Comparison of ENCODE assay signal across 2 cellular contexts in genomic region chr13:113452942-113453901, GRCh38.
TF ChIP-seq lines count a peak whose summit lies in the region.

TSS of gene ADPRHL1 (minus strand) at chr13:113453488. CDS start at chr13:113453437, 51 bp downstream.

TF ChIP-seq in K562, 482 proteins besides CTCF, POLR2A, EP300 and RAD21:
- no peak for TF ChIP-seq CBFA2T2 (conservative IDR thresholded peaks at IDR 0.05)
- peak; percentile 44 for TF ChIP-seq POLR2G (IDR thresholded peaks at IDR 0.05; ENCODE audit: low read depth, low read length)

TF ChIP-seq in HepG2, 621 proteins besides CTCF, POLR2A, EP300 and RAD21:
- TF ChIP-seq REPIN1 (CRISPR knock-in tag; IDR thresholded peaks at IDR 0.05; ENCODE audit: borderline replicate concordance, low read depth) = no peak
- TF ChIP-seq AGO2 (optimal IDR thresholded peaks at IDR 0.05; ENCODE audit: low read depth, low read length) = peak; percentile 47
- TF ChIP-seq KAT2B (IDR thresholded peaks at IDR 0.05; ENCODE audit: borderline replicate concordance, low read depth, low read length) = no peak
- no peak for TF ChIP-seq ZNF224 (CRISPR knock-in tag; IDR thresholded peaks at IDR 0.05)
